ENCODE assay signal across 1 cellular context in the genomic region with DNA sequence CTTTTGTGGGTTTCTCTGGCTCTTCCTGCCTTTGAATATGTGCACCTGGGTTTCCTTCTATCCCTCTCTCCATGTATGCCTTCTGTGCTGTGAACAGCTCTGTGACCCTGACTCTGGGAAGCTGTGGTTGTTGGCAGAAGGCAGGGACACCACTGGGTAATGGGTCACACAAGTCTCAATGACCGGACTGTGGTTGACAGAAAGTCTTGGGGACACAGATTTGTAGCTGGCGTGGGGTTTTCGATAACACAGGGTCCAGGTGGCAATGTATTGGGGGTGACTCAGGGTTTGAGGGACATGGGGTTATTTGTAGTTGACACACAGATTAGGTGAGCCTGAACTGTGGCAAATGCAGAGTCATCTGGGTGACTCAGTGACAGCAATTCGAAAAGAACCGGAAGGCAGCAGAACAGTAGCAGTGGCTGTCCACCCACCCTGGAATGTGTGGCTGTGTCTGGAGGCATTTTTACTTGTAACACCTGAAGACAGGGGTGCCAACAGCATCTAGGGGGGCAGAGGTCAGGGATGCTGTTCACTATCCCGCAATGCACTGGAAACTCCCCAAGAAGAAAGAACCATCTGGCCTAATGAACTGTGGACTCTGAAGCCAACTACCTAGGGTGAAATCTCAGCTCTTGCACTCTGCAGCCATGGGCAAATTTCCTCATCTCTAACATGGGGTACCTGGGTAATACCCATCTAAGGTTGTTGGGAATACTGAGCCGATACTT.
TF ChIP-seq lines count a peak whose summit lies in the region.

No MANE protein-coding gene starts in this region.

TF ChIP-seq in K562, 482 proteins besides CTCF, POLR2A, EP300 and RAD21 (continued from another document and continues in another):
- TF ChIP-seq, protein P1, sequence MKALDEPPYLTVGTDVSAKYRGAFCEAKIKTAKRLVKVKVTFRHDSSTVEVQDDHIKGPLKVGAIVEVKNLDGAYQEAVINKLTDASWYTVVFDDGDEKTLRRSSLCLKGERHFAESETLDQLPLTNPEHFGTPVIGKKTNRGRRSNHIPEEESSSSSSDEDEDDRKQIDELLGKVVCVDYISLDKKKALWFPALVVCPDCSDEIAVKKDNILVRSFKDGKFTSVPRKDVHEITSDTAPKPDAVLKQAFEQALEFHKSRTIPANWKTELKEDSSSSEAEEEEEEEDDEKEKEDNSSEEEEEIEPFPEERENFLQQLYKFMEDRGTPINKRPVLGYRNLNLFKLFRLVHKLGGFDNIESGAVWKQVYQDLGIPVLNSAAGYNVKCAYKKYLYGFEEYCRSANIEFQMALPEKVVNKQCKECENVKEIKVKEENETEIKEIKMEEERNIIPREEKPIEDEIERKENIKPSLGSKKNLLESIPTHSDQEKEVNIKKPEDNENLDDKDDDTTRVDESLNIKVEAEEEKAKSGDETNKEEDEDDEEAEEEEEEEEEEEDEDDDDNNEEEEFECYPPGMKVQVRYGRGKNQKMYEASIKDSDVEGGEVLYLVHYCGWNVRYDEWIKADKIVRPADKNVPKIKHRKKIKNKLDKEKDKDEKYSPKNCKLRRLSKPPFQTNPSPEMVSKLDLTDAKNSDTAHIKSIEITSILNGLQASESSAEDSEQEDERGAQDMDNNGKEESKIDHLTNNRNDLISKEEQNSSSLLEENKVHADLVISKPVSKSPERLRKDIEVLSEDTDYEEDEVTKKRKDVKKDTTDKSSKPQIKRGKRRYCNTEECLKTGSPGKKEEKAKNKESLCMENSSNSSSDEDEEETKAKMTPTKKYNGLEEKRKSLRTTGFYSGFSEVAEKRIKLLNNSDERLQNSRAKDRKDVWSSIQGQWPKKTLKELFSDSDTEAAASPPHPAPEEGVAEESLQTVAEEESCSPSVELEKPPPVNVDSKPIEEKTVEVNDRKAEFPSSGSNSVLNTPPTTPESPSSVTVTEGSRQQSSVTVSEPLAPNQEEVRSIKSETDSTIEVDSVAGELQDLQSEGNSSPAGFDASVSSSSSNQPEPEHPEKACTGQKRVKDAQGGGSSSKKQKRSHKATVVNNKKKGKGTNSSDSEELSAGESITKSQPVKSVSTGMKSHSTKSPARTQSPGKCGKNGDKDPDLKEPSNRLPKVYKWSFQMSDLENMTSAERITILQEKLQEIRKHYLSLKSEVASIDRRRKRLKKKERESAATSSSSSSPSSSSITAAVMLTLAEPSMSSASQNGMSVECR (CRISPR knock-in tag; IDR thresholded peaks at IDR 0.05): no peak
- TF ChIP-seq, protein P2, sequence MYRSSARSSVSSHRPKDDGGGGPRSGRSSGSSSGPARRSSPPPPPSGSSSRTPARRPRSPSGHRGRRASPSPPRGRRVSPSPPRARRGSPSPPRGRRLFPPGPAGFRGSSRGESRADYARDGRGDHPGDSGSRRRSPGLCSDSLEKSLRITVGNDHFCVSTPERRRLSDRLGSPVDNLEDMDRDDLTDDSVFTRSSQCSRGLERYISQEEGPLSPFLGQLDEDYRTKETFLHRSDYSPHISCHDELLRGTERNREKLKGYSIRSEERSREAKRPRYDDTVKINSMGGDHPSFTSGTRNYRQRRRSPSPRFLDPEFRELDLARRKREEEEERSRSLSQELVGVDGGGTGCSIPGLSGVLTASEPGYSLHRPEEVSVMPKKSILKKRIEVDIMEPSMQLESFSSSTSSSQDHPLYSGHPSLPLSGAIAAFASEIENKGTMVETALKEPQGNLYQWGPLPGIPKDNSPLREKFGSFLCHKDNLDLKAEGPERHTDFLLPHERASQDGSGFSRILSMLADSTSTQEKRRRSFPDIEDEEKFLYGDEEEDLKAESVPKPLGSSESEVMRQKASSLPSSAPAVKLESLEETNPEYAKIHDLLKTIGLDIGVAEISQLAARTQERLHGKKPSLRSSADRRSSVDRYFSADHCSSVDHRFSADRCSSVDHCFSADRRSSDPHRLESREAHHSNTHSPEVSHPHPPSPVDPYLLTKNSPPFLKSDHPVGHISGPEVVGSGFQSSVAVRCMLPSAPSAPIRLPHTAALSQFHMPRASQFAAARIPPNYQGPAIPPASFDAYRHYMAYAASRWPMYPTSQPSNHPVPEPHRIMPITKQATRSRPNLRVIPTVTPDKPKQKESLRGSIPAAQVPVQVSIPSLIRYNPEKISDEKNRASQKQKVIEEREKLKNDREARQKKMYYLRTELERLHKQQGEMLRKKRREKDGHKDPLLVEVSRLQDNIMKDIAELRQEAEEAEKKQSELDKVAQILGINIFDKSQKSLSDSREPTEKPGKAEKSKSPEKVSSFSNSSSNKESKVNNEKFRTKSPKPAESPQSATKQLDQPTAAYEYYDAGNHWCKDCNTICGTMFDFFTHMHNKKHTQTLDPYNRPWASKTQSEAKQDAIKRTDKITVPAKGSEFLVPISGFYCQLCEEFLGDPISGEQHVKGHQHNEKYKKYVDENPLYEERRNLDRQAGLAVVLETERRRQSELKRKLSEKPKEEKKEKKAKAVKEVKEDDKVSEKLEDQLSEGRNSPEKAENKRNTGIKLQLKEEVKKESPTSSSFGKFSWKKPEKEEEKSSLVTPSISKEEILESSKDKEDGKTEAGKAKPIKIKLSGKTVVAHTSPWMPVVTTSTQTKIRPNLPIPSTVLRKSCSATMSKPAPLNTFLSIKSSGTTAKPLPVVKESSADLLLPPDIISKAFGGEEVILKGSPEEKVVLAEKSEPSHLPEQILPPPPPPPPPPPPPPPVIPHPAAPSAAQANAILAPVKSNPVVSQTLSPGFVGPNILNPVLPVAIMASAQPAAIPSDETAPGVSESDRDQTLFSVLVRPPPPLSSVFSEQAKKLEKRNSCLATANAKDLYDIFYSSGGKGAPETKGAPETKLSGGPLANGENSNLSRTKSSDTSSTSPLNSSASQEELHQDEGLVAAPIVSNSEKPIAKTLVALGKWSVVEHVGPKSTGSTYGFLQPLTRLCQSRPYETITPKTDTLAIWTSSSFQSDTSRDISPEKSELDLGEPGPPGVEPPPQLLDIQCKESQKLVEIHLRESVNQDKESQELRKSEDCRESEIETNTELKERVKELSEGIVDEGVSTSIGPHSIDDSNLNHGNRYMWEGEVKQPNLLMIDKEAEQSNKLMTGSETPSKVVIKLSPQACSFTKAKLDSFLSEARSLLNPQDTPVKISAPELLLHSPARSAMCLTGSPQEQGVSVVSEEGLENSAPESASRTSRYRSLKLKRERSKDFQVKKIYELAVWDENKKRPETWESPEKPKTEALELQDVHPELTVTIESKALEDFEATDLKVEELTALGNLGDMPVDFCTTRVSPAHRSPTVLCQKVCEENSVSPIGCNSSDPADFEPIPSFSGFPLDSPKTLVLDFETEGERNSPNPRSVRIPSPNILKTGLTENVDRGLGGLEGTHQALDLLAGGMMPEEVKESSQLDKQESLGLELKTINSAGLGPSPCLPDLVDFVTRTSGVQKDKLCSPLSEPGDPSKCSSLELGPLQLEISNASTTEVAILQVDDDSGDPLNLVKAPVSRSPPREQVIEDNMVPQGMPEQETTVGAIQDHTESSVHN (IDR thresholded peaks at IDR 0.05; ENCODE audit: borderline replicate concordance in 1 of 2, low read depth in 1 of 2): peak in 1 of 2 experiments; percentile 37; a peak in 1 of 4 replicates
- TF ChIP-seq HBP1 (CRISPR knock-in tag; IDR thresholded peaks at IDR 0.05) (0 out of 2 replicates have a peak, but pooled peaks have one; percentile 8), RFX5 (IDR thresholded peaks at IDR 0.05; ENCODE audit: low read depth, low read length) (no peak), EGR1 (conservative IDR thresholded peaks at IDR 0.05) (peak; percentile 39), MYC (IDR thresholded peaks at IDR 0.05; ENCODE audit: low read depth, low read length) (peak; percentile 23; the same call in 1 of the 2 replicates), MYC (CRISPR knock-in tag; IDR thresholded peaks at IDR 0.05; ENCODE audit: borderline replicate concordance, low read depth) (no peak), STAG1 (CRISPR knock-in tag; IDR thresholded peaks at IDR 0.05; ENCODE audit: borderline replicate concordance) (no peak), GATAD2A (IDR thresholded peaks at IDR 0.05) (0 out of 2 replicates have a peak, but pooled peaks have one; percentile 21), ETV1 (tag; conservative IDR thresholded peaks at IDR 0.05; ENCODE audit: low read depth) (peak; percentile 56), MAFG (tag; conservative IDR thresholded peaks at IDR 0.05) (peak; percentile 81), ATF7 (IDR thresholded peaks at IDR 0.05) (no peak), MBD2 (IDR thresholded peaks at IDR 0.05; ENCODE audit: borderline replicate concordance, low read depth) (peak; percentile 44; the same call in 1 of the 2 replicates), ATF3 (IDR thresholded peaks at IDR 0.05) (peak; percentile 96), ATF3 (CRISPR knock-in tag; conservative IDR thresholded peaks at IDR 0.05) (peak; percentile 84; the same call in 1 of the 2 replicates), CCNT2 (IDR thresholded peaks at IDR 0.05; ENCODE audit: borderline replicate concordance, extremely low read depth, insufficient read length, low read depth, low read length) (peak; percentile 41), TAF9B (IDR thresholded peaks at IDR 0.05; ENCODE audit: partially characterized antibody) (peak; percentile 45), YBX1 (IDR thresholded peaks at IDR 0.05) (no peak), ZNF124 (CRISPR knock-in tag; IDR thresholded peaks at IDR 0.05) (no peak)
- TF ChIP-seq, protein P3, sequence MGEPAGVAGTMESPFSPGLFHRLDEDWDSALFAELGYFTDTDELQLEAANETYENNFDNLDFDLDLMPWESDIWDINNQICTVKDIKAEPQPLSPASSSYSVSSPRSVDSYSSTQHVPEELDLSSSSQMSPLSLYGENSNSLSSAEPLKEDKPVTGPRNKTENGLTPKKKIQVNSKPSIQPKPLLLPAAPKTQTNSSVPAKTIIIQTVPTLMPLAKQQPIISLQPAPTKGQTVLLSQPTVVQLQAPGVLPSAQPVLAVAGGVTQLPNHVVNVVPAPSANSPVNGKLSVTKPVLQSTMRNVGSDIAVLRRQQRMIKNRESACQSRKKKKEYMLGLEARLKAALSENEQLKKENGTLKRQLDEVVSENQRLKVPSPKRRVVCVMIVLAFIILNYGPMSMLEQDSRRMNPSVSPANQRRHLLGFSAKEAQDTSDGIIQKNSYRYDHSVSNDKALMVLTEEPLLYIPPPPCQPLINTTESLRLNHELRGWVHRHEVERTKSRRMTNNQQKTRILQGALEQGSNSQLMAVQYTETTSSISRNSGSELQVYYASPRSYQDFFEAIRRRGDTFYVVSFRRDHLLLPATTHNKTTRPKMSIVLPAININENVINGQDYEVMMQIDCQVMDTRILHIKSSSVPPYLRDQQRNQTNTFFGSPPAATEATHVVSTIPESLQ (CRISPR knock-in tag; IDR thresholded peaks at IDR 0.05): no peak
- TF ChIP-seq, protein P4, sequence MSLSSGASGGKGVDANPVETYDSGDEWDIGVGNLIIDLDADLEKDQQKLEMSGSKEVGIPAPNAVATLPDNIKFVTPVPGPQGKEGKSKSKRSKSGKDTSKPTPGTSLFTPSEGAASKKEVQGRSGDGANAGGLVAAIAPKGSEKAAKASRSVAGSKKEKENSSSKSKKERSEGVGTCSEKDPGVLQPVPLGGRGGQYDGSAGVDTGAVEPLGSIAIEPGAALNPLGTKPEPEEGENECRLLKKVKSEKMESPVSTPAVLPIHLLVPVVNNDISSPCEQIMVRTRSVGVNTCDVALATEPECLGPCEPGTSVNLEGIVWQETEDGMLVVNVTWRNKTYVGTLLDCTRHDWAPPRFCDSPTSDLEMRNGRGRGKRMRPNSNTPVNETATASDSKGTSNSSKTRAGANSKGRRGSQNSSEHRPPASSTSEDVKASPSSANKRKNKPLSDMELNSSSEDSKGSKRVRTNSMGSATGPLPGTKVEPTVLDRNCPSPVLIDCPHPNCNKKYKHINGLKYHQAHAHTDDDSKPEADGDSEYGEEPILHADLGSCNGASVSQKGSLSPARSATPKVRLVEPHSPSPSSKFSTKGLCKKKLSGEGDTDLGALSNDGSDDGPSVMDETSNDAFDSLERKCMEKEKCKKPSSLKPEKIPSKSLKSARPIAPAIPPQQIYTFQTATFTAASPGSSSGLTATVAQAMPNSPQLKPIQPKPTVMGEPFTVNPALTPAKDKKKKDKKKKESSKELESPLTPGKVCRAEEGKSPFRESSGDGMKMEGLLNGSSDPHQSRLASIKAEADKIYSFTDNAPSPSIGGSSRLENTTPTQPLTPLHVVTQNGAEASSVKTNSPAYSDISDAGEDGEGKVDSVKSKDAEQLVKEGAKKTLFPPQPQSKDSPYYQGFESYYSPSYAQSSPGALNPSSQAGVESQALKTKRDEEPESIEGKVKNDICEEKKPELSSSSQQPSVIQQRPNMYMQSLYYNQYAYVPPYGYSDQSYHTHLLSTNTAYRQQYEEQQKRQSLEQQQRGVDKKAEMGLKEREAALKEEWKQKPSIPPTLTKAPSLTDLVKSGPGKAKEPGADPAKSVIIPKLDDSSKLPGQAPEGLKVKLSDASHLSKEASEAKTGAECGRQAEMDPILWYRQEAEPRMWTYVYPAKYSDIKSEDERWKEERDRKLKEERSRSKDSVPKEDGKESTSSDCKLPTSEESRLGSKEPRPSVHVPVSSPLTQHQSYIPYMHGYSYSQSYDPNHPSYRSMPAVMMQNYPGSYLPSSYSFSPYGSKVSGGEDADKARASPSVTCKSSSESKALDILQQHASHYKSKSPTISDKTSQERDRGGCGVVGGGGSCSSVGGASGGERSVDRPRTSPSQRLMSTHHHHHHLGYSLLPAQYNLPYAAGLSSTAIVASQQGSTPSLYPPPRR (CRISPR knock-in tag; IDR thresholded peaks at IDR 0.05; ENCODE audit: borderline replicate concordance): peak; percentile 80; the same call in 1 of the 2 replicates
